30 cellular contexts compared by ENCODE assay signal in the genomic region with DNA sequence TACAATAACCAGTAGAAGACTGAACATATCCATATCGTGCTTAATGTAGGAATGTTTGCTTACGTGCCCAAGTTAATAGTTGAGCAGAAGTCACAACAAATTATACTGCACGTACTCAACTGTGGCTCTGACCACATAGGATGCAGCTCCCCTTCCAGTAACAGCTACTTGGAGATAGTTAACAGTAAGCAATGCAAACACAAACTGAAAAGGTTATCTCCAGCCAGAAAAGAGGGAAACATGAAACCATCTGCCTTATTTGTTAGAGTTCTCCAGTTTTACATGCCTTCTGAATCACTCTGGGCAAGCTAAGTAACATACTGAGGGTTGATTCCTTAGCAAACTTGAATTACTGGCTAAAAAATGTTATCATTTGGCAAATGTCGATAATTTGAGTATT. TPM values are rescaled to one million over a fixed set of nuclear protein-coding genes. Genes with fewer than 3 reads are reported as not detected.
DNase-seq lines count a peak whose midpoint lies in the region; TF ChIP-seq lines count a peak whose summit lies in the region.
"Had no signal": no experiment of that assay in that cellular context is flagged by ENCODE, and none has a peak within 500 bp of the region (broad histone marks: within the 10 kb centered on the region; RNA-seq: fewer than 3 reads in every experiment).

No MANE protein-coding gene starts in this region.

- H3K4me3 Mint-ChIP-seq in T-helper 2 cell treated with Interferon-gamma antibody and Interleukin-4, amounts not matched to agents 5 μg/mL and 100 μg/mL, for 36 hours, result no peak overlapping the region
- no peak overlapping the region for H3K4me3 Mint-ChIP-seq in H9
- H3K4me3 Mint-ChIP-seq: activated naive CD4-positive, alpha-beta T cell treated with anti-CD3 and anti-CD28 coated beads, Interleukin-2, amount 10 ng/mL, durations not matched to agents 7 days and 5 days; CD8-positive, alpha-beta memory T cell; dendritic cell treated with granulocyte-macrophage colony-stimulating factor and Interleukin-4, amounts not matched to agents 40 ng/mL and 50 ng/mL, for 4 days; endodermal cell; IgD-negative memory B cell; stimulated activated naive CD8-positive, alpha-beta T cell treated with anti-CD3 and anti-CD28 coated beads, Interleukin-15, amount 100 ng/mL, for 72 hours had no signal

- WGBS in H9 (ENCODE audit: extremely low coverage, insufficient read length, low lambda C conversion rate), result no CpG with 5 or more reads among the region's 4 CpGs

- no peaks in the 10 kb centered on the region for H3K27me3 Mint-ChIP-seq in T-helper 2 cell treated with Interferon-gamma antibody and Interleukin-4, amounts not matched to agents 5 μg/mL and 100 μg/mL, for 36 hours (ENCODE audit: low read depth)
- no peaks in the 10 kb centered on the region for H3K27me3 Mint-ChIP-seq in H9 (ENCODE audit: low read depth)
- H3K27me3 Mint-ChIP-seq: activated naive CD4-positive, alpha-beta T cell treated with anti-CD3 and anti-CD28 coated beads, Interleukin-2, amount 10 ng/mL, durations not matched to agents 7 days and 5 days; CD8-positive, alpha-beta memory T cell; dendritic cell treated with granulocyte-macrophage colony-stimulating factor and Interleukin-4, amounts not matched to agents 40 ng/mL and 50 ng/mL, for 4 days; IgD-negative memory B cell; stimulated activated naive CD8-positive, alpha-beta T cell treated with anti-CD3 and anti-CD28 coated beads, Interleukin-15, amount 100 ng/mL, for 72 hours had no signal

- no peaks in the 10 kb centered on the region for H3K79me2 ChIP-seq in H9 (ENCODE audit: insufficient read depth, low read length)

- H3K56ac ChIP-seq in H9 (ENCODE audit: insufficient read length, low read depth, low read length), result no peak overlapping the region

- H3K9me3 Mint-ChIP-seq in T-helper 2 cell treated with Interferon-gamma antibody and Interleukin-4, amounts not matched to agents 5 μg/mL and 100 μg/mL, for 36 hours, result peaks cover 12% of the 10 kb centered on the region
- peaks cover 17 to 19% of the 10 kb centered on the region in 2 experiments for H3K9me3 Mint-ChIP-seq in H9
- H3K9me3 Mint-ChIP-seq: stimulated activated naive CD8-positive, alpha-beta T cell treated with anti-CD3 and anti-CD28 coated beads, Interleukin-15, amount 100 ng/mL, for 72 hours had no signal

- H2AFZ ChIP-seq in H9 (ENCODE audit: low read length), result no peak overlapping the region

- H2AK5ac ChIP-seq in H9 (ENCODE audit: insufficient read length, low read length), result no peak overlapping the region

- no peak overlapping the region for H3K23ac ChIP-seq in H9 (ENCODE audit: insufficient read length, low read depth, low read length)

- H3K27ac Mint-ChIP-seq in T-helper 2 cell treated with Interferon-gamma antibody and Interleukin-4, amounts not matched to agents 5 μg/mL and 100 μg/mL, for 36 hours, result no peak overlapping the region
- no peak overlapping the region for H3K27ac Mint-ChIP-seq in H9
- H3K27ac Mint-ChIP-seq: activated naive CD4-positive, alpha-beta T cell treated with anti-CD3 and anti-CD28 coated beads, Interleukin-2, amount 10 ng/mL, durations not matched to agents 7 days and 5 days; dendritic cell treated with granulocyte-macrophage colony-stimulating factor and Interleukin-4, amounts not matched to agents 40 ng/mL and 50 ng/mL, for 4 days; endodermal cell; IgD-negative memory B cell had no signal

- H2BK120ac ChIP-seq in H9 (ENCODE audit: low read depth, low read length, poor library complexity, severe bottlenecking), result no peak overlapping the region

- no peak overlapping the region for H4K91ac ChIP-seq in H9 (ENCODE audit: insufficient read length, low read depth, low read length)

- H3K4me3 ChIP-seq in adipocyte (ENCODE audit: low read length), result no peak overlapping the region
- H3K4me3 ChIP-seq: esophagus muscularis mucosa, left ventricle myocardium inferior, Peyer's patch, tibial artery had no signal

- no peaks in the 10 kb centered on the region for H4K20me1 ChIP-seq in H9 (ENCODE audit: control insufficient read depth, insufficient read depth, insufficient read length)

- H2BK12ac ChIP-seq in H9 (ENCODE audit: insufficient read length, low read depth, low read length), result no peak overlapping the region

- H3K36me3 Mint-ChIP-seq in T-helper 2 cell treated with Interferon-gamma antibody and Interleukin-4, amounts not matched to agents 5 μg/mL and 100 μg/mL, for 36 hours (ENCODE audit: low read depth), result peaks cover 12% of the 10 kb centered on the region
- peaks cover 24 to 28% (median 26%) of the 10 kb centered on the region in 3 experiments for H3K36me3 Mint-ChIP-seq in H9 (ENCODE audit: insufficient read depth in 1 of 3, low read depth in 3 of 3)

- no peak overlapping the region for H2BK15ac ChIP-seq in H9 (ENCODE audit: low read depth, low read length)

- H3K79me1 ChIP-seq in H9 (ENCODE audit: insufficient read depth, low read depth, low read length, poor library complexity, severe bottlenecking), result no peaks in the 10 kb centered on the region

- no peaks in the 10 kb centered on the region for H3K23me2 ChIP-seq in H9 (ENCODE audit: insufficient read length, low read depth, low read length, poor library complexity, severe bottlenecking)

- no peak overlapping the region for H2BK5ac ChIP-seq in H9 (ENCODE audit: insufficient read length, low read length)

- H3K14ac ChIP-seq in H9 (ENCODE audit: insufficient read depth, low read length), result no peak overlapping the region

- no peak overlapping the region for H3K4ac ChIP-seq in H9 (ENCODE audit: low read depth, low read length)

- H3K4me1 ChIP-seq in adipocyte (ENCODE audit: control insufficient read depth, insufficient read depth, low read length), result peaks cover 21% of the 10 kb centered on the region
- H3K4me1 ChIP-seq in H9 (ENCODE audit: insufficient read depth, low read length), result no peaks in the 10 kb centered on the region
- H3K4me1 ChIP-seq: esophagus muscularis mucosa, left ventricle myocardium inferior, Peyer's patch, tibial artery had no signal

- peaks cover 33% of the 10 kb centered on the region for H3K36me3 ChIP-seq in adipocyte (ENCODE audit: control insufficient read depth, insufficient read depth, low read length, severe bottlenecking)

- H4K8ac ChIP-seq in H9 (replicated peaks; ENCODE audit: insufficient read length, low read depth, low read length), result no peak overlapping the region

- H2BK20ac ChIP-seq in H9 (ENCODE audit: low read depth, low read length, poor library complexity, severe bottlenecking), result no peak overlapping the region

- no peak overlapping the region for H3T11ph ChIP-seq in H9 (ENCODE audit: low read length)

- H3K27me3 ChIP-seq in adipocyte (replicated peaks; ENCODE audit: control insufficient read depth, insufficient read depth, low read length) (no peaks in the 10 kb centered on the region), H9 (ENCODE audit: insufficient read depth, low read length) (no peaks in the 10 kb centered on the region)
- H3K27me3 ChIP-seq: esophagus muscularis mucosa, Peyer's patch, tibial artery had no signal

- H3K27ac ChIP-seq in H9 (ENCODE audit: insufficient read length, low read depth, low read length), result no peak overlapping the region
- H3K27ac ChIP-seq: 22Rv1, esophagus muscularis mucosa, left ventricle myocardium inferior, Peyer's patch, tibial artery had no signal

- H3K9me3 ChIP-seq in adipocyte (ENCODE audit: control insufficient read depth, low read length) (peaks cover 9% of the 10 kb centered on the region), H9 (ENCODE audit: control insufficient read depth, low read depth, low read length) (peaks cover 9% of the 10 kb centered on the region)
- H3K9me3 ChIP-seq: Peyer's patch, tibial artery had no signal

- no peak overlapping the region for H3K18ac ChIP-seq in H9 (ENCODE audit: insufficient read length, low read depth, low read length)

- no peak overlapping the region for H4K5ac ChIP-seq in H9 (ENCODE audit: insufficient read length, low read depth, low read length)

- H3K4me1 Mint-ChIP-seq in T-helper 2 cell treated with Interferon-gamma antibody and Interleukin-4, amounts not matched to agents 5 μg/mL and 100 μg/mL, for 36 hours (ENCODE audit: low read depth), result no peaks in the 10 kb centered on the region
- H3K4me1 Mint-ChIP-seq in H9, result peaks cover 0 to 5% of the 10 kb centered on the region in 2 experiments; a peak in 1 of 4 replicates
- H3K4me1 Mint-ChIP-seq: activated naive CD4-positive, alpha-beta T cell treated with anti-CD3 and anti-CD28 coated beads, Interleukin-2, amount 10 ng/mL, durations not matched to agents 7 days and 5 days; CD8-positive, alpha-beta memory T cell; stimulated activated naive CD8-positive, alpha-beta T cell treated with anti-CD3 and anti-CD28 coated beads, Interleukin-15, amount 100 ng/mL, for 72 hours had no signal

- H3K9ac ChIP-seq in adipocyte (ENCODE audit: low read length), result no peak overlapping the region
- H3K9ac ChIP-seq in H9 (ENCODE audit: extremely low read depth, insufficient read length, low read length), result no peak overlapping the region

- peak; percentile 61 for DNase-seq in DMS153 (lab: John Stamatoyannopoulos, UW)
- no peak for DNase-seq in DMS153 treated with DMSO at 0.1 percent for 48 hours (lab: John Stamatoyannopoulos, UW; ENCODE audit: unreplicated experiment)
- DNase-seq in NCI-H2029 treated with DMSO at 0.1 percent for 48 hours (lab: John Stamatoyannopoulos, UW), result peak; percentile 20
- peak; percentile 44 for DNase-seq in adipocyte (ENCODE audit: low read depth)
- peak; percentile 44 for DNase-seq in left kidney (ENCODE audit: low read depth, low spot score)
- DNase-seq in T-helper 2 cell treated with Interferon-gamma antibody and Interleukin-4, amounts not matched to agents 5 μg/mL and 100 μg/mL, for 36 hours (ENCODE audit: low spot score), result no peak
- DNase-seq in H9, result no peak
- DNase-seq in NK-92 (lab: John Stamatoyannopoulos, UW; ENCODE audit: unreplicated experiment), result no peak
- DNase-seq: activated CD4-positive, alpha-beta T cell treated with anti-CD3 and anti-CD28 coated beads, Interleukin-2, amount 50 U/mL, for 48 hours; activated CD8-positive, alpha-beta memory T cell treated with anti-CD3 and anti-CD28 coated beads, Interleukin-2, amount 50 U/mL, for 4 hours; activated naive CD4-positive, alpha-beta T cell treated with anti-CD3 and anti-CD28 coated beads, Interleukin-2, amount 10 ng/mL, durations not matched to agents 7 days and 5 days; amniotic stem cell; CD8-positive, alpha-beta memory T cell; endodermal cell; GDM1; GOT3; left ventricle myocardium inferior; NCI-H1092 treated with DMSO at 0.1 percent for 48 hours; NCI-H2081; NCI-H446 treated with DMSO at 0.1 percent for 48 hours; Peyer's patch; SHP77 treated with DMSO at 0.1 percent for 48 hours; stimulated activated naive CD8-positive, alpha-beta T cell treated with anti-CD3 and anti-CD28 coated beads, Interleukin-15, amount 100 ng/mL, for 72 hours; SW 1271; tibial artery had no signal

- TF ChIP-seq CTCF in H9 (conservative IDR thresholded peaks at IDR 0.05), result no peak

- no peak overlapping the region for H3K4me2 ChIP-seq in H9 (ENCODE audit: insufficient read depth, insufficient read length, low read length)

RNA-seq across cellular contexts. Expression of a gene that starts 9.8 kb away (rescaled TPM):
- 10.7 and 12.0 TPM in 2 replicates for total RNA-seq in H9 (2021)

RNA-seq across cellular contexts. Expression of a gene that starts 25.0 kb away (rescaled TPM):
- total RNA-seq in H9 (2021), result 0.39 and 0.68 TPM in 2 replicates
- total RNA-seq: skeletal muscle tissue had no signal

RNA-seq across cellular contexts. Expression of a gene that starts 48.0 kb away (rescaled TPM):
- 119 and 121 TPM in 2 replicates for total RNA-seq in H9 (2021)

RNA-seq across cellular contexts. Expression of a gene that starts 48.3 kb away (rescaled TPM):
- 41.0 and 42.3 TPM in 2 replicates for total RNA-seq in H9 (2021)

Comparison
In these comparisons a context has a peak if more than half of its experiments do, and no peak if none do; other contexts are left out.
1. DNase-seq: peak in DMS153 (single experiment), NCI-H2029 treated with DMSO at 0.1 percent for 48 hours (single experiment), adipocyte (single experiment) and left kidney (single experiment); none in DMS153 treated with DMSO at 0.1 percent for 48 hours (single experiment), T-helper 2 cell treated with Interferon-gamma antibody and Interleukin-4, amounts not matched to agents 5 μg/mL and 100 μg/mL, for 36 hours (single experiment), H9 (single experiment) and NK-92 (single experiment).